Comparison of ENCODE assay signal across 7 cellular contexts in the genomic region with DNA sequence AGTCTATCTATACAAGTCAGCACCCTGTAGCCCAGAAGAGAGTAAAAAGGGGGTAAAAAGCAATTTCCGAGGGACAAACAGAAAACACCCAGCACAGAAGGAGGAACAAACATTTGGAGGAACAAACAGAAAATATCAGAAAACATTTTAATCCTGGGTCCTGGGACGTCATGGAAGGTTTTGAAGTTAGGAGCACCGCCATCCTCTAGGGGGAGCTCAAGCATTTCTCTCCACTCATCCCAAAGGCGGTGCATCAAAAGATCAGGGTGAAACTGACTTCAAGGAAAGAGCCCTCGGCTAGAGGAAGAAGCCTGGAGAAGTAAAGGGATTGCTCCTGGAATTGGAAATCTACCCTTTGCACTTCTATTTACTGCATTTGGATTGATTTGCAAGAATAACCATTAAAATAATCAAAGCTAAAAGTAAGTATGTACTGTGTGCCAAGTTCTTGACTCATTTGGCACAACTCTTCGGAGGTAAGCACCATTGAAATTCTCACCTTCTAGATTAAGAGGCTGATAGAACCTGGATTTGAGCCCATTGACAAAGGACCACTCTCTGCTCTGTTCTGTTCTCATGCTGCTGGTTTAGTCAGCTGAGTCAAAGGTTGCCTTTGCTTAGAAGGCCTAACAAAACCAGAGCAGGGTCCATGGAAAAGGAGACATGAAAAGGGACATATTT. TPM values are rescaled to one million over a fixed set of nuclear protein-coding genes. Genes with fewer than 3 reads are reported as not detected.
DNase-seq lines count a peak whose midpoint lies in the region; ATAC-seq and TF ChIP-seq lines count a peak whose summit lies in the region.

No MANE protein-coding gene starts in this region.

- DNase-seq in GM13977 (ENCODE audit: low spot score) (peak; percentile 40), NCI-H1105 treated with DMSO at 0.1 percent for 48 hours (lab: John Stamatoyannopoulos, UW) (peak; percentile 66), SW480 (ENCODE audit: low spot score) (peak; percentile 72), left cardiac atrium (peak; percentile 60), gastrocnemius medialis (peak; percentile 26 to 45)
- peak; percentile 61 for DNase-seq in activated naive CD8-positive, alpha-beta T cell treated with anti-CD3 and anti-CD28 coated beads, Interleukin-2, amount 50 U/mL, for 24 hours

- no peak overlapping the region for H3K27ac Mint-ChIP-seq in activated naive CD8-positive, alpha-beta T cell treated with anti-CD3 and anti-CD28 coated beads, Interleukin-2, amount 50 U/mL, for 24 hours

- peaks cover 4% of the 10 kb centered on the region for H3K4me1 Mint-ChIP-seq in activated naive CD8-positive, alpha-beta T cell treated with anti-CD3 and anti-CD28 coated beads, Interleukin-2, amount 50 U/mL, for 24 hours

- H3K36me3 Mint-ChIP-seq in activated naive CD8-positive, alpha-beta T cell treated with anti-CD3 and anti-CD28 coated beads, Interleukin-2, amount 50 U/mL, for 24 hours (ENCODE audit: low read depth): no peaks in the 10 kb centered on the region

- no peak overlapping the region for H3K27ac ChIP-seq in gastrocnemius medialis

- H3K4me1 ChIP-seq in gastrocnemius medialis: peaks cover 7 to 29% of the 10 kb centered on the region in 2 donors

- no peak for TF ChIP-seq POLR2A in gastrocnemius medialis (IDR thresholded peaks at IDR 0.05)

- no peak overlapping the region for H3K4me3 Mint-ChIP-seq in activated naive CD8-positive, alpha-beta T cell treated with anti-CD3 and anti-CD28 coated beads, Interleukin-2, amount 50 U/mL, for 24 hours

- H3K4me3 ChIP-seq in gastrocnemius medialis: peak overlapping the region in 1 of 4 donors; percentile 13

- in situ Hi-C loops in GM13977 (cut with MboI; ENCODE audit: low pct_unique_long_range_greater_than_20kb, low sequenced_read_pairs, unreplicated experiment): loop anchor here (25.0 kb wide), 2 partner anchors 719 to 1394 kb away; no protein-coding TSS in a partner anchor
- in situ Hi-C loops in gastrocnemius medialis (cut with MboI; ENCODE audit: low sequenced_read_pairs in 4 of 4): loop anchor here (10.0 to 25.0 kb wide), 5 partner anchors 562 to 1419 kb away; partner anchors contain the start of gene CCER1 (in 2 of the 4)

- no peaks in the 10 kb centered on the region for H3K9me3 ChIP-seq in gastrocnemius medialis

- H3K36me3 ChIP-seq in gastrocnemius medialis: no peaks in the 10 kb centered on the region

- H3K27me3 Mint-ChIP-seq in activated naive CD8-positive, alpha-beta T cell treated with anti-CD3 and anti-CD28 coated beads, Interleukin-2, amount 50 U/mL, for 24 hours: no peaks in the 10 kb centered on the region

- ATAC-seq in HG02678 (IDR thresholded peaks at IDR 0.05; ENCODE audit: unreplicated experiment): peak; percentile 72
- ATAC-seq in activated naive CD8-positive, alpha-beta T cell treated with anti-CD3 and anti-CD28 coated beads, Interleukin-2, amount 50 U/mL, for 24 hours: peak; percentile 75
- ATAC-seq in left cardiac atrium: peak; percentile 79 to 80
- ATAC-seq in gastrocnemius medialis: peak; percentile 61 to 80

- no peaks in the 10 kb centered on the region for H3K27me3 ChIP-seq in gastrocnemius medialis

- intact Hi-C loops in left cardiac atrium (cut with DNase I): loop anchor here in 1 of 2 donors (2.0 to 10.0 kb wide), 5 partner anchors 172 to 1402 kb away; no protein-coding TSS in a partner anchor
- intact Hi-C loops in gastrocnemius medialis (cut with DNase I; ENCODE audit: low total_unique reads): loop anchor here (5.0 to 10.0 kb wide), 3 partner anchors 709 to 1414 kb away; partner anchors contain the start of gene CCER1

- no peaks in the 10 kb centered on the region for H3K9me3 Mint-ChIP-seq in activated naive CD8-positive, alpha-beta T cell treated with anti-CD3 and anti-CD28 coated beads, Interleukin-2, amount 50 U/mL, for 24 hours

- TF ChIP-seq CTCF in GM13977 (IDR thresholded peaks at IDR 0.05; ENCODE audit: extremely low read depth, insufficient read depth, missing control alignments) (peak; percentile 91), gastrocnemius medialis (IDR thresholded peaks at IDR 0.05 in 4 of 5, conservative IDR thresholded peaks at IDR 0.05 in 1 of 5) (peak; percentile 59 to 86 (median 67))

RNA-seq across cellular contexts. Expression of gene POC1B, which starts 17.2 kb away (rescaled TPM):
- total RNA-seq in left cardiac atrium (10 to 100 TPM in 1 of 2 donors, 1 to 10 TPM in 1; 8.0 to 10.8 TPM), gastrocnemius medialis (1 to 10 TPM; 7.3 to 8.9 (median 7.8) TPM)

RNA-seq across cellular contexts. Expression of gene GALNT4, which starts 18.5 kb away (rescaled TPM):
- total RNA-seq in left cardiac atrium (1 to 10 TPM; 4.2 to 4.3 TPM), gastrocnemius medialis (1 to 10 TPM; 1.2 to 2.2 (median 1.7) TPM)
